In genomic region chr14:102883028-102883953, GRCh38 we compare ENCODE assay signal across 24 cellular contexts. TPM values are rescaled to one million over a fixed set of nuclear protein-coding genes. Genes with fewer than 3 reads are reported as not detected.
DNase-seq lines count a peak whose midpoint lies in the region; ATAC-seq and TF ChIP-seq lines count a peak whose summit lies in the region.
"Had no signal": no experiment of that assay in that cellular context is flagged by ENCODE, and none has a peak within 500 bp of the region (broad histone marks: within the 10 kb centered on the region; RNA-seq: fewer than 3 reads in every experiment).

No MANE protein-coding gene starts in this region.

- TF ChIP-seq CTCF in psoas muscle (IDR thresholded peaks at IDR 0.05): no peak

- H3K9me3 ChIP-seq in psoas muscle: no peaks in the 10 kb centered on the region
- H3K9me3 ChIP-seq: BLaER1 treated with 17β-estradiol and CSF1 and Interleukin-3, amounts not matched to agents 10 nM and 100 nM; heart right ventricle; upper lobe of right lung had no signal

- H3K36me3 Mint-ChIP-seq in activated CD8-positive, alpha-beta memory T cell treated with anti-CD3 and anti-CD28 coated beads, Interleukin-2, amount 10 ng/mL, durations not matched to agents 7 days and 5 days: peaks cover 36% of the 10 kb centered on the region
- peaks cover 4% of the 10 kb centered on the region for H3K36me3 Mint-ChIP-seq in IgD-negative memory B cell
- H3K36me3 Mint-ChIP-seq in activated T-helper 1 cell treated with anti-CD3 and anti-CD28 coated beads, Interleukin-12 subunit alpha, Interleukin-12 subunit beta, Interleukin-2, Interleukin-4 antibody, amounts not matched to agents 30 ng/mL and 10 ng/mL and 1 ng/mL, durations not matched to agents 14 hours and 24 hours and 36 hours (ENCODE audit: low read depth): peaks cover 52% of the 10 kb centered on the region

- H3K27ac Mint-ChIP-seq in activated CD8-positive, alpha-beta memory T cell treated with anti-CD3 and anti-CD28 coated beads, Interleukin-2, amount 10 ng/mL, durations not matched to agents 7 days and 5 days: peak overlapping the region; percentile 38
- H3K27ac Mint-ChIP-seq in IgD-negative memory B cell: peak overlapping the region in 2 of 3 donors; percentile 65 to 81
- peak overlapping the region; percentile 62 for H3K27ac Mint-ChIP-seq in activated T-helper 1 cell treated with anti-CD3 and anti-CD28 coated beads, Interleukin-12 subunit alpha, Interleukin-12 subunit beta, Interleukin-2, Interleukin-4 antibody, amounts not matched to agents 30 ng/mL and 10 ng/mL and 1 ng/mL, durations not matched to agents 14 hours and 24 hours and 36 hours

- peak; percentile 56 for ATAC-seq in activated CD8-positive, alpha-beta memory T cell treated with anti-CD3 and anti-CD28 coated beads, Interleukin-2, amount 10 ng/mL, durations not matched to agents 7 days and 5 days
- ATAC-seq in psoas muscle (no peak), GM21447 (IDR thresholded peaks at IDR 0.05; ENCODE audit: unreplicated experiment) (no peak), GM18867 (IDR thresholded peaks at IDR 0.05; ENCODE audit: unreplicated experiment) (no peak)
- ATAC-seq: heart right ventricle, left ventricle myocardium superior, upper lobe of right lung had no signal

- H3K4me1 Mint-ChIP-seq in activated CD8-positive, alpha-beta memory T cell treated with anti-CD3 and anti-CD28 coated beads, Interleukin-2, amount 10 ng/mL, durations not matched to agents 7 days and 5 days: peaks cover 20% of the 10 kb centered on the region
- H3K4me1 Mint-ChIP-seq in IgD-negative memory B cell: peaks cover 0 to 2% (median 0%) of the 10 kb centered on the region in 3 donors
- peaks cover 10% of the 10 kb centered on the region for H3K4me1 Mint-ChIP-seq in activated T-helper 1 cell treated with anti-CD3 and anti-CD28 coated beads, Interleukin-12 subunit alpha, Interleukin-12 subunit beta, Interleukin-2, Interleukin-4 antibody, amounts not matched to agents 30 ng/mL and 10 ng/mL and 1 ng/mL, durations not matched to agents 14 hours and 24 hours and 36 hours (ENCODE audit: low read depth)
- H3K4me1 Mint-ChIP-seq: immature natural killer cell had no signal

- H3K27me3 Mint-ChIP-seq in activated CD8-positive, alpha-beta memory T cell treated with anti-CD3 and anti-CD28 coated beads, Interleukin-2, amount 10 ng/mL, durations not matched to agents 7 days and 5 days: no peaks in the 10 kb centered on the region
- no peaks in the 10 kb centered on the region for H3K27me3 Mint-ChIP-seq in IgD-negative memory B cell
- H3K27me3 Mint-ChIP-seq in activated T-helper 1 cell treated with anti-CD3 and anti-CD28 coated beads, Interleukin-12 subunit alpha, Interleukin-12 subunit beta, Interleukin-2, Interleukin-4 antibody, amounts not matched to agents 30 ng/mL and 10 ng/mL and 1 ng/mL, durations not matched to agents 14 hours and 24 hours and 36 hours (ENCODE audit: insufficient read depth): no peaks in the 10 kb centered on the region
- H3K27me3 Mint-ChIP-seq: activated naive CD8-positive, alpha-beta T cell had no signal

- H3K9me3 Mint-ChIP-seq in activated CD8-positive, alpha-beta memory T cell treated with anti-CD3 and anti-CD28 coated beads, Interleukin-2, amount 10 ng/mL, durations not matched to agents 7 days and 5 days (ENCODE audit: low read depth): no peaks in the 10 kb centered on the region
- H3K9me3 Mint-ChIP-seq in IgD-negative memory B cell: no peaks in the 10 kb centered on the region
- no peaks in the 10 kb centered on the region for H3K9me3 Mint-ChIP-seq in activated T-helper 1 cell treated with anti-CD3 and anti-CD28 coated beads, Interleukin-12 subunit alpha, Interleukin-12 subunit beta, Interleukin-2, Interleukin-4 antibody, amounts not matched to agents 30 ng/mL and 10 ng/mL and 1 ng/mL, durations not matched to agents 14 hours and 24 hours and 36 hours
- H3K9me3 Mint-ChIP-seq: immature natural killer cell had no signal

- H3K4me3 Mint-ChIP-seq in activated CD8-positive, alpha-beta memory T cell treated with anti-CD3 and anti-CD28 coated beads, Interleukin-2, amount 10 ng/mL, durations not matched to agents 7 days and 5 days: no peak overlapping the region
- no peak overlapping the region for H3K4me3 Mint-ChIP-seq in IgD-negative memory B cell
- H3K4me3 Mint-ChIP-seq in activated T-helper 1 cell treated with anti-CD3 and anti-CD28 coated beads, Interleukin-12 subunit alpha, Interleukin-12 subunit beta, Interleukin-2, Interleukin-4 antibody, amounts not matched to agents 30 ng/mL and 10 ng/mL and 1 ng/mL, durations not matched to agents 14 hours and 24 hours and 36 hours: no peak overlapping the region
- H3K4me3 Mint-ChIP-seq: activated naive CD8-positive, alpha-beta T cell; immature natural killer cell had no signal

- no peak overlapping the region for H3K4me3 ChIP-seq in psoas muscle
- H3K4me3 ChIP-seq: BLaER1 treated with 17β-estradiol and CSF1 and Interleukin-3, amounts not matched to agents 10 nM and 100 nM; GM23248; heart right ventricle; SK-N-MC; upper lobe of right lung had no signal

- intact Hi-C loops in activated T-helper 1 cell treated with anti-CD3 and anti-CD28 coated beads, Interleukin-12 subunit alpha, Interleukin-12 subunit beta, Interleukin-2, Interleukin-4 antibody, amounts not matched to agents 30 ng/mL and 10 ng/mL and 1 ng/mL, durations not matched to agents 14 hours and 24 hours and 36 hours (cut with micrococcal nuclease): loop anchor here (1.0 to 5.0 kb wide), 4 partner anchors 61 to 521 kb away; partner anchors contain the start of genes CINP and TECPR2
- intact Hi-C loops in psoas muscle (cut with DNase I): no loop called here

- WGBS in psoas muscle, 3 donors: 93 to 97% (median 93%) methylated on average over 19 of the region's 19 CpGs

- no peaks in the 10 kb centered on the region for H3K27me3 ChIP-seq in psoas muscle (ENCODE audit: insufficient read depth in 3 of 3, low read length in 2 of 3)
- H3K27me3 ChIP-seq: BLaER1 treated with 17β-estradiol and CSF1 and Interleukin-3, amounts not matched to agents 10 nM and 100 nM; heart right ventricle; upper lobe of right lung had no signal

- peaks cover 0 to 20% of the 10 kb centered on the region in 2 donors for H3K36me3 ChIP-seq in psoas muscle (ENCODE audit: insufficient read depth in 1 of 2, low read depth in 1 of 2)

- CTCF ChIA-PET in activated CD8-positive, alpha-beta memory T cell treated with anti-CD3 and anti-CD28 coated beads, Interleukin-2, amount 10 ng/mL, durations not matched to agents 7 days and 5 days (lab: Charles Lee): no interaction called here

- H3K27ac ChIP-seq in psoas muscle: peak overlapping the region; percentile 71
- H3K27ac ChIP-seq: BLaER1 treated with 17β-estradiol and CSF1 and Interleukin-3, amounts not matched to agents 10 nM and 100 nM; GM23248; heart right ventricle; RWPE1; SK-N-MC; upper lobe of right lung; VCaP had no signal

- DNase-seq in activated CD8-positive, alpha-beta memory T cell treated with anti-CD3 and anti-CD28 coated beads, Interleukin-2, amount 10 ng/mL, durations not matched to agents 7 days and 5 days: no peak
- DNase-seq in activated CD8-positive, alpha-beta memory T cell treated with anti-CD3 and anti-CD28 coated beads for 24 hours: no peak
- DNase-seq in activated T-helper 1 cell treated with anti-CD3 and anti-CD28 coated beads, Interleukin-12 subunit alpha, Interleukin-12 subunit beta, Interleukin-2, Interleukin-4 antibody, amounts not matched to agents 30 ng/mL and 10 ng/mL and 1 ng/mL, durations not matched to agents 14 hours and 24 hours and 36 hours (ENCODE audit: low spot score): no peak
- DNase-seq in psoas muscle (no peak), middle frontal gyrus (ENCODE audit: extremely low spot score, low spot score) (no peak)
- DNase-seq: erythroblast; foreskin fibroblast; GM23248; heart right ventricle; immature natural killer cell; left ventricle myocardium superior; MV-4-11; NCI-H1694 treated with DMSO at 0.1 percent for 48 hours; NCI-H69; stimulated activated CD4-positive, alpha-beta T cell treated with anti-CD3 and anti-CD28 coated beads, Interleukin-4, amount 100 ng/mL, for 1 hour; upper lobe of right lung had no signal

- peaks cover 13% of the 10 kb centered on the region for H3K4me1 ChIP-seq in psoas muscle
- H3K4me1 ChIP-seq: heart right ventricle, upper lobe of right lung had no signal

RNA-seq across cellular contexts. Expression of gene AMN, which starts 39.2 kb away (rescaled TPM):
- total RNA-seq in activated CD8-positive, alpha-beta memory T cell treated with anti-CD3 and anti-CD28 coated beads, Interleukin-2, amount 10 ng/mL, durations not matched to agents 7 days and 5 days: under 1 TPM; 0.35 to 0.53 TPM
- polyA plus RNA-seq in IgD-negative memory B cell: 15.0 TPM
- total RNA-seq in activated T-helper 1 cell treated with anti-CD3 and anti-CD28 coated beads, Interleukin-12 subunit alpha, Interleukin-12 subunit beta, Interleukin-2, Interleukin-4 antibody, amounts not matched to agents 30 ng/mL and 10 ng/mL and 1 ng/mL, durations not matched to agents 14 hours and 24 hours and 36 hours: 0.44 and 0.69 TPM in 2 replicates
- total RNA-seq in psoas muscle: not detected
- polyA plus RNA-seq in psoas muscle: under 1 TPM; 0.18 to 0.19 (median 0.18) TPM
- total RNA-seq: GM23248, left ventricle myocardium superior had no signal
- polyA plus RNA-seq: GM23248 had no signal
